In genomic region chrM:12303-13047, GRCh38 we compare ENCODE assay signal across 28 cellular contexts.
"Had no signal": no experiment of that assay in that cellular context is flagged by ENCODE, and none has a peak within 500 bp of the region (broad histone marks: within the 10 kb centered on the region; RNA-seq: fewer than 3 reads in every experiment).

No MANE protein-coding gene starts in this region.

- DNase-seq: natural killer cell; occipital lobe; ovary; posterior cingulate gyrus; psoas muscle; right cardiac atrium; spleen; stimulated activated CD4-positive, alpha-beta T cell treated with anti-CD3 and anti-CD28 coated beads, Interleukin-12 subunit alpha, Interleukin-12 subunit beta, amount 100 ng/mL, for 4 hours; stimulated activated CD4-positive, alpha-beta T cell treated with anti-CD3 and anti-CD28 coated beads, Interleukin-1b, Interleukin-23, amount 100 ng/mL, for 48 hours; stimulated activated CD4-positive, alpha-beta T cell treated with anti-CD3 and anti-CD28 coated beads, Interleukin-4, amount 100 ng/mL, for 1 hour; stimulated activated CD4-positive, alpha-beta T cell treated with anti-CD3 and anti-CD28 coated beads, Interleukin-4, amount 100 ng/mL, for 4 hours; stimulated activated CD8-positive, alpha-beta memory T cell treated with anti-CD3 and anti-CD28 coated beads, Interleukin-4, amount 100 ng/mL, for 48 hours; stimulated activated naive CD4-positive, alpha-beta T cell; stimulated activated naive CD8-positive, alpha-beta T cell treated with anti-CD3 and anti-CD28 coated beads, Interleukin-15, amount 100 ng/mL, for 72 hours; stimulated activated naive CD8-positive, alpha-beta T cell treated with anti-CD3 and anti-CD28 coated beads, Interleukin-15, Interleukin-2, amounts not matched to agents 100 U/mL and 50 U/mL, for 24 hours; substantia nigra; testis; tibial artery; transverse colon; upper lobe of right lung; uterus had no signal

- H2AFZ ChIP-seq: neural progenitor cell, parathyroid adenoma had no signal

- H3K9me3 ChIP-seq: ovary, psoas muscle, spleen, suprapubic skin, testis, tibial artery, transverse colon, upper lobe of right lung, uterus had no signal

- ATAC-seq: natural killer cell; psoas muscle; right cardiac atrium; sciatic nerve; stimulated activated memory B cell treated with anti-CD40 and anti-IgM and Interleukin-4, amounts not matched to agents 10 μg/mL and 1 μg/mL and 100 μg/mL, for 72 hours; stimulated activated naive CD8-positive, alpha-beta T cell treated with anti-CD3 and anti-CD28 coated beads, Interleukin-15, amount 100 ng/mL, for 72 hours; stimulated activated naive CD8-positive, alpha-beta T cell treated with anti-CD3 and anti-CD28 coated beads, Interleukin-15, Interleukin-2, amounts not matched to agents 100 U/mL and 50 U/mL, for 24 hours; upper lobe of right lung had no signal

- H3K9ac ChIP-seq: neural progenitor cell, parathyroid adenoma had no signal

- H3K27ac ChIP-seq: neural progenitor cell, ovary, parathyroid adenoma, psoas muscle, skin epidermis, spleen, suprapubic skin, testis, tibial artery, transverse colon, upper lobe of right lung, uterus had no signal

- H3K36me3 ChIP-seq: neural progenitor cell, ovary, spleen, suprapubic skin, tibial artery, transverse colon, upper lobe of right lung, uterus had no signal

- H3K27me3 ChIP-seq: neural progenitor cell, ovary, spleen, suprapubic skin, testis, tibial artery, transverse colon, upper lobe of right lung, uterus had no signal

- H3K79me2 ChIP-seq: parathyroid adenoma had no signal

- H3K4me2 ChIP-seq: neural progenitor cell, smooth muscle cell had no signal

- H3K4me1 ChIP-seq: neural progenitor cell, parathyroid adenoma, psoas muscle, spleen, suprapubic skin, testis, tibial artery, transverse colon, upper lobe of right lung, uterus had no signal

- H3K4me3 ChIP-seq: neural progenitor cell, ovary, psoas muscle, skin epidermis, smooth muscle cell, spleen, suprapubic skin, testis, tibial artery, transverse colon, upper lobe of right lung, uterus had no signal
